ENCODE assay signal across 8 cellular contexts in genomic region chr17:75779250-75779986, GRCh38. TPM values are rescaled to one million over a fixed set of nuclear protein-coding genes. Genes with fewer than 3 reads are reported as not detected.
DNase-seq lines count a peak whose midpoint lies in the region; ATAC-seq and TF ChIP-seq lines count a peak whose summit lies in the region.

No MANE protein-coding gene starts in this region.

- DNase-seq in NCI-H1417 (lab: John Stamatoyannopoulos, UW) (peak; percentile 98 to 100 (median 99)), SW 1271 (lab: John Stamatoyannopoulos, UW) (peak; percentile 97 to 99), adipocyte (ENCODE audit: low read depth) (peak; percentile 99), cardiac septum (ENCODE audit: low spot score) (peak; percentile 98), pons (ENCODE audit: low spot score) (peak; percentile 100), type B pancreatic cell (ENCODE audit: extremely low spot score, unreplicated experiment) (peak; percentile 94)

- peaks cover 38% of the 10 kb centered on the region for H3K36me3 Mint-ChIP-seq in type B pancreatic cell

- no peak for TF ChIP-seq CTCF in GM12875 (IDR thresholded peaks at IDR 0.05; ENCODE audit: borderline replicate concordance, insufficient read depth, low read depth, low read length)
- TF ChIP-seq CTCF in type B pancreatic cell (conservative IDR thresholded peaks at IDR 0.05), result peak; percentile 31

- peaks cover 33% of the 10 kb centered on the region for H3K36me3 ChIP-seq in adipocyte (ENCODE audit: control insufficient read depth, insufficient read depth, low read length, severe bottlenecking)

- H3K27me3 ChIP-seq in adipocyte (replicated peaks; ENCODE audit: control insufficient read depth, insufficient read depth, low read length), result no peaks in the 10 kb centered on the region

- peak overlapping the region; percentile 98 for H3K4me3 Mint-ChIP-seq in type B pancreatic cell

- peaks cover 5% of the 10 kb centered on the region for H3K9me3 Mint-ChIP-seq in type B pancreatic cell

- peaks cover 5% of the 10 kb centered on the region for H3K27me3 Mint-ChIP-seq in type B pancreatic cell

- intact Hi-C loops in cardiac septum (cut with DNase I), result loop anchor here (2.0 kb wide), 1 partner anchor 65 kb away; the partner anchor contains the start of gene UNC13D

- H3K9me3 ChIP-seq in adipocyte (ENCODE audit: control insufficient read depth, low read length), result no peaks in the 10 kb centered on the region

- H3K4me1 ChIP-seq in adipocyte (ENCODE audit: control insufficient read depth, insufficient read depth, low read length), result peaks cover 37% of the 10 kb centered on the region

- H3K27ac Mint-ChIP-seq in type B pancreatic cell, result peak overlapping the region; percentile 100

- peak; percentile 62 for ATAC-seq in HG02763 (IDR thresholded peaks at IDR 0.05; ENCODE audit: unreplicated experiment)

- peak overlapping the region; percentile 90 for H3K4me3 ChIP-seq in GM12875 (ENCODE audit: low read depth, low read length)
- H3K4me3 ChIP-seq in adipocyte (ENCODE audit: low read length), result peak overlapping the region; percentile 92

- H3K9ac ChIP-seq in adipocyte (ENCODE audit: low read length), result peak overlapping the region; percentile 98

- peaks cover 42% of the 10 kb centered on the region for H3K4me1 Mint-ChIP-seq in type B pancreatic cell (ENCODE audit: unreplicated experiment)

RNA-seq across cellular contexts. Expression of gene UNK, which starts 5.2 kb away (rescaled TPM):
- total RNA-seq in cardiac septum (16.8 TPM), type B pancreatic cell (ENCODE audit: low replicate concordance) (41.9 and 49.7 TPM in 2 replicates)

RNA-seq across cellular contexts. Expression of gene GALK1, which starts 14.4 kb away (rescaled TPM):
- total RNA-seq in cardiac septum, result 11.5 TPM
- 33.0 and 59.8 TPM in 2 replicates for total RNA-seq in type B pancreatic cell (ENCODE audit: low replicate concordance)

RNA-seq across cellular contexts. Expression of gene ITGB4, which starts 58.2 kb away (rescaled TPM):
- total RNA-seq in cardiac septum (5.7 TPM), type B pancreatic cell (ENCODE audit: low replicate concordance) (26.4 and 57.8 TPM in 2 replicates)

Comparison
In these comparisons a context has a peak if more than half of its experiments do, and no peak if none do; other contexts are left out.
1. Peak in every context shown above with its lines: DNase-seq, ATAC-seq and H3K4me3 ChIP-seq.